In genomic region chr17:75764417-75764710, GRCh38 we compare ENCODE assay signal across 8 cellular contexts. TPM values are rescaled to one million over a fixed set of nuclear protein-coding genes. Genes with fewer than 3 reads are reported as not detected.
DNase-seq lines count a peak whose midpoint lies in the region; ATAC-seq and TF ChIP-seq lines count a peak whose summit lies in the region.

No MANE protein-coding gene starts in this region.

- H3K4me2 ChIP-seq in SK-N-SH = peak overlapping the region; percentile 98

- POLR2A ChIA-PET in SK-N-SH (lab: Yijun Ruan, JAX) = interaction anchor here (1.1 to 8.4 kb wide), 6 partner anchors 10 to 66 kb away, joined by 3 to 161 read pairs (median 9); partner anchors contain the start of gene UNK

- no peaks in the 10 kb centered on the region for H3K9me3 ChIP-seq in SK-N-SH
- H3K9me3 ChIP-seq in gastrocnemius medialis = no peaks in the 10 kb centered on the region

- H3K79me2 ChIP-seq in SK-N-SH (ENCODE audit: insufficient read depth) = no peaks in the 10 kb centered on the region

- no peaks in the 10 kb centered on the region for H4K20me1 ChIP-seq in SK-N-SH (ENCODE audit: insufficient read depth)

- peaks cover 0 to 3% of the 10 kb centered on the region in 2 experiments for H3K36me3 ChIP-seq in SK-N-SH (replicated peaks in 1 of 2; ENCODE audit: control insufficient read depth in 1 of 2, insufficient read depth in 2 of 2, low read length in 1 of 2)
- no peaks in the 10 kb centered on the region for H3K36me3 ChIP-seq in gastrocnemius medialis

- H3K9me2 ChIP-seq in SK-N-SH = no peaks in the 10 kb centered on the region

- no peak for TF ChIP-seq EP300 in SK-N-SH (IDR thresholded peaks at IDR 0.05; ENCODE audit: borderline replicate concordance in 1 of 2, low read depth in 1 of 2, low read length in 1 of 2)

- no peak for ATAC-seq in gastrocnemius medialis
- ATAC-seq in GM21737 (IDR thresholded peaks at IDR 0.05; ENCODE audit: unreplicated experiment) = no peak
- ATAC-seq in HG02885 (IDR thresholded peaks at IDR 0.05; ENCODE audit: poor library complexity, unreplicated experiment) = no peak

- DNase-seq in SK-N-SH (no peak), fibroblast of pulmonary artery (ENCODE audit: low read depth) (no peak), gastrocnemius medialis (no peak), SHP77 treated with DMSO at 0.1 percent for 48 hours (lab: John Stamatoyannopoulos, UW) (no peak), NCI-H748 treated with DMSO at 0.1 percent for 48 hours (lab: John Stamatoyannopoulos, UW) (no peak)

- no peak for TF ChIP-seq RAD21 in SK-N-SH (IDR thresholded peaks at IDR 0.05; ENCODE audit: low read length)

- peak overlapping the region; percentile 66 for H3K4me3 ChIP-seq in GM12875 (ENCODE audit: low read depth, low read length)
- peak overlapping the region; percentile 58 to 92 for H3K4me3 ChIP-seq in SK-N-SH (ENCODE audit: low read depth in 2 of 2, low read length in 1 of 2)
- peak overlapping the region; percentile 62 for H3K4me3 ChIP-seq in fibroblast of pulmonary artery (replicated peaks; ENCODE audit: low read depth, low read length)
- peak overlapping the region; percentile 58 to 83 (median 72) for H3K4me3 ChIP-seq in gastrocnemius medialis

- TF ChIP-seq POLR2A in gastrocnemius medialis (IDR thresholded peaks at IDR 0.05) = no peak

- H3K27ac ChIP-seq in SK-N-SH (ENCODE audit: low read depth in 2 of 2, low read length in 1 of 2) = peak overlapping the region; percentile 33 to 44; a peak in 3 of 4 replicates
- H3K27ac ChIP-seq in gastrocnemius medialis = peak overlapping the region; percentile 54 to 81 (median 74)

- no peak for TF ChIP-seq CTCF in GM12875 (IDR thresholded peaks at IDR 0.05; ENCODE audit: borderline replicate concordance, insufficient read depth, low read depth, low read length)
- TF ChIP-seq CTCF in SK-N-SH (IDR thresholded peaks at IDR 0.05) = peak; percentile 66; the same call in 1 of the 2 replicates
- TF ChIP-seq CTCF in fibroblast of pulmonary artery (IDR thresholded peaks at IDR 0.05; ENCODE audit: low read length, missing control alignments) = no peak
- peak in 1 of 5 experiments; percentile 76 for TF ChIP-seq CTCF in gastrocnemius medialis (IDR thresholded peaks at IDR 0.05 in 4 of 5, conservative IDR thresholded peaks at IDR 0.05 in 1 of 5)

- H3K27me3 ChIP-seq in SK-N-SH (ENCODE audit: insufficient read depth) = no peaks in the 10 kb centered on the region
- no peaks in the 10 kb centered on the region for H3K27me3 ChIP-seq in gastrocnemius medialis

- peak overlapping the region; percentile 99 for H2AFZ ChIP-seq in SK-N-SH (ENCODE audit: low read depth)

- H3F3A ChIP-seq in SK-N-SH (replicated peaks; ENCODE audit: insufficient read depth) = peaks cover 20% of the 10 kb centered on the region

- in situ Hi-C loops in gastrocnemius medialis (cut with MboI; ENCODE audit: low sequenced_read_pairs in 4 of 4) = loop anchor here in 1 of 4 donors (25.0 kb wide), 1 partner anchor 123 kb away; the partner anchor contains the start of genes TRIM47 and TRIM65

- intact Hi-C loops in gastrocnemius medialis (cut with DNase I; ENCODE audit: low total_unique reads) = loop anchor here (2.0 kb wide), 1 partner anchor 62 kb away; no protein-coding TSS in a partner anchor

- peak overlapping the region; percentile 71 for H3K9ac ChIP-seq in SK-N-SH

- 30% methylated on average over 4 of the region's 14 CpGs for whole genome bisulfite sequencing in SK-N-SH (ENCODE audit: low lambda C conversion rate)

- peaks cover 8 to 15% of the 10 kb centered on the region in 2 experiments; a peak in 2 of 4 replicates for H3K4me1 ChIP-seq in SK-N-SH (ENCODE audit: control insufficient read depth in 1 of 2, insufficient read depth in 2 of 2, low read depth in 1 of 2, low read length in 1 of 2)
- H3K4me1 ChIP-seq in gastrocnemius medialis = peaks cover 6 to 14% of the 10 kb centered on the region in 2 donors

- CTCF ChIA-PET in SK-N-SH (lab: Yijun Ruan, JAX) = interaction anchor here (0.7 to 31.4 kb wide), 17 partner anchors 10 to 698 kb away, joined by 3 to 1370 read pairs (median 9); partner anchors contain the start of genes SMIM5, TRIM65, UNC13D and UNK

TF ChIP-seq in SK-N-SH, 30 proteins besides CTCF, POLR2A, EP300 and RAD21:
- TF ChIP-seq ZBTB33 (IDR thresholded peaks at IDR 0.05; ENCODE audit: borderline replicate concordance, low read depth) (no peak), FOXM1 (IDR thresholded peaks at IDR 0.05; ENCODE audit: low read depth) (0 out of 2 replicates have a peak, but pooled peaks have one; percentile 12)

RNA-seq across cellular contexts. Expression of gene GALK1, which starts 0.6 kb away (rescaled TPM):
- 36.5 and 39.2 TPM in 2 replicates for polyA plus RNA-seq in SK-N-SH (2012; rRNA removed)
- polyA plus RNA-seq in SK-N-SH (2012; cell fraction: cytosol; rRNA removed) = 12.4 and 22.4 TPM in 2 replicates
- polyA plus RNA-seq in SK-N-SH (2012; cell fraction: nucleus; rRNA removed) = 82.6 and 138 TPM in 2 replicates
- total RNA-seq in gastrocnemius medialis = 10 to 100 TPM in 2 of 4 donors, 1 to 10 TPM in 2; 8.7 to 18.3 (median 11.0) TPM

RNA-seq across cellular contexts. Expression of gene UNK, which starts 20.2 kb away (rescaled TPM):
- polyA plus RNA-seq in SK-N-SH (2012; rRNA removed) = 19.9 and 24.8 TPM in 2 replicates
- 22.1 and 26.9 TPM in 2 replicates for polyA plus RNA-seq in SK-N-SH (2012; cell fraction: cytosol; rRNA removed)
- polyA plus RNA-seq in SK-N-SH (2012; cell fraction: nucleus; rRNA removed) = 54.0 and 54.3 TPM in 2 replicates
- total RNA-seq in gastrocnemius medialis = 10 to 100 TPM; 10.4 to 19.2 (median 13.1) TPM

RNA-seq across cellular contexts. Expression of gene ITGB4, which starts 43.1 kb away (rescaled TPM):
- 3.6 and 7.0 TPM in 2 replicates for polyA plus RNA-seq in SK-N-SH (2012; rRNA removed)
- polyA plus RNA-seq in SK-N-SH (2012; cell fraction: cytosol; rRNA removed) = 1.7 and 3.3 TPM in 2 replicates
- polyA plus RNA-seq in SK-N-SH (2012; cell fraction: nucleus; rRNA removed) = 8.6 and 11.2 TPM in 2 replicates
- total RNA-seq in gastrocnemius medialis = 10 to 100 TPM in 1 of 4 donors, 1 to 10 TPM in 3; 3.6 to 20.2 (median 6.3) TPM
